Comparison of ENCODE assay signal across 22 cellular contexts in genomic region chr12:9050521-9051155, GRCh38.
DNase-seq lines count a peak whose midpoint lies in the region; ATAC-seq, FAIRE-seq and TF ChIP-seq lines count a peak whose summit lies in the region.
"Had no signal": no experiment of that assay in that cellular context is flagged by ENCODE, and none has a peak within 500 bp of the region (broad histone marks: within the 10 kb centered on the region; RNA-seq: fewer than 3 reads in every experiment).

No MANE protein-coding gene starts in this region.

- no peak for FAIRE-seq in HepG2 (lab: Jason Lieb, UNC)
- FAIRE-seq: GM12878, H54 had no signal

- TF ChIP-seq POLR2A in HepG2 (IDR thresholded peaks at IDR 0.05; ENCODE audit: insufficient read depth in 1 of 2, low read depth in 2 of 2, low read length in 2 of 2): no peak

- no peaks in the 10 kb centered on the region for H3K9me3 ChIP-seq in right cardiac atrium (ENCODE audit: control insufficient read depth, low read length)
- H3K9me3 ChIP-seq in HepG2 (ENCODE audit: low read length): no peaks in the 10 kb centered on the region
- H3K9me3 ChIP-seq: SJSA1 had no signal

- no peak for TF ChIP-seq CTCF in HepG2 (CRISPR knock-in tag; IDR thresholded peaks at IDR 0.05)

- TF ChIP-seq EP300 in HepG2 (IDR thresholded peaks at IDR 0.05; ENCODE audit: low read depth in 2 of 2, low read length in 2 of 2) (no peak), HepG2 (CRISPR knock-in tag; IDR thresholded peaks at IDR 0.05; ENCODE audit: borderline replicate concordance) (no peak)

- H3K4me3 ChIP-seq in right cardiac atrium (ENCODE audit: low read length) (no peak overlapping the region), HepG2 (replicated peaks in 1 of 3; ENCODE audit: insufficient read depth in 1 of 3, low read depth in 2 of 3, low read length in 3 of 3) (no peak overlapping the region)
- H3K4me3 ChIP-seq: GM12878, SJSA1 had no signal

- H3K4me1 ChIP-seq in right cardiac atrium (ENCODE audit: control insufficient read depth, insufficient read depth, low read length): no peaks in the 10 kb centered on the region
- H3K4me1 ChIP-seq in HepG2 (ENCODE audit: insufficient read depth, low read length): no peaks in the 10 kb centered on the region
- H3K4me1 ChIP-seq: SJSA1 had no signal

- no TSS peak for BruUV-seq in HepG2 (replicated peaks; lab: Mats Ljungman, UMichigan)

- CTCF ChIA-PET in HepG2 (lab: Yijun Ruan, JAX; ENCODE audit: low intra/inter-chr PET ratio, low total read pairs): interaction anchor here (2.9 kb wide), 1 partner anchor 368 kb away, joined by 15 read pairs; no protein-coding TSS in a partner anchor

- no peaks in the 10 kb centered on the region for H3K36me3 ChIP-seq in HepG2 (replicated peaks in 1 of 2; ENCODE audit: control insufficient read depth in 1 of 2, insufficient read depth in 2 of 2, low read length in 2 of 2)
- H3K36me3 ChIP-seq: SJSA1 had no signal

- no peak for TF ChIP-seq RAD21 in HepG2 (CRISPR knock-in tag; IDR thresholded peaks at IDR 0.05)

- no peak overlapping the region for H3K4me2 ChIP-seq in HepG2 (ENCODE audit: low read depth, low read length)

- H3K9ac ChIP-seq in HepG2 (ENCODE audit: insufficient read depth, low read depth, low read length): no peak overlapping the region

- ATAC-seq in right cardiac atrium: peak; percentile 21 to 36
- peak; percentile 27 for ATAC-seq in HepG2
- peak; percentile 10 for ATAC-seq in sciatic nerve
- ATAC-seq: GM12878 had no signal

- H3K27me3 ChIP-seq in right cardiac atrium (ENCODE audit: control insufficient read depth, insufficient read depth) (no peaks in the 10 kb centered on the region), HepG2 (ENCODE audit: control insufficient read depth in 1 of 2, insufficient read depth in 2 of 2, low read length in 2 of 2) (peaks cover 0 to 16% of the 10 kb centered on the region in 2 experiments; a peak in 4 of 5 replicates)

- no peak overlapping the region for H2AFZ ChIP-seq in HepG2 (ENCODE audit: low read length)

- no peaks in the 10 kb centered on the region for H3K79me2 ChIP-seq in HepG2 (ENCODE audit: insufficient read depth, low read length)

- in situ Hi-C loops in HepG2 (cut with HindIII; ENCODE audit: extremely low pct_ligation_motif_present, low pct_unique_long_range_greater_than_20kb): no loop called here

- intact Hi-C loops in right cardiac atrium (cut with DNase I): no loop called here
- intact Hi-C loops in cardiac septum (cut with DNase I): no loop called here
- intact Hi-C loops in HepG2 (cut with micrococcal nuclease; ENCODE audit: unreplicated experiment): no loop called here
- intact Hi-C loops in sciatic nerve (cut with DNase I): no loop called here

- no peak for DNase-seq in right cardiac atrium
- no peak for DNase-seq in cardiac septum (ENCODE audit: low spot score)
- no peak for DNase-seq in HepG2 (ENCODE audit: low spot score)
- DNase-seq in sciatic nerve (ENCODE audit: low spot score): no peak
- DNase-seq in activated CD8-positive, alpha-beta memory T cell treated with anti-CD3 and anti-CD28 coated beads, Interleukin-2, amount 50 U/mL, for 48 hours: no peak
- no peak for DNase-seq in EL
- no peak for DNase-seq in AG08396 (ENCODE audit: low spot score)
- DNase-seq: 8988T, C1 segment of cervical spinal cord, COR-L47, GDM1, NCI-H1048, NCI-H1417, NCI-H1694, NCI-H2029 treated with DMSO at 0.1 percent for 48 hours, NCI-H2227 treated with DMSO at 0.1 percent for 48 hours, NCI-H526 treated with DMSO at 0.1 percent for 48 hours, Right ventricle myocardium superior, RPMI8226 had no signal

- no peaks in the 10 kb centered on the region for H4K20me1 ChIP-seq in HepG2 (ENCODE audit: insufficient read depth, low read length)

- POLR2A ChIA-PET in HepG2 (lab: Yijun Ruan, JAX): interaction anchor here (1.0 kb wide), 1 partner anchor 15 kb away, joined by 3 read pairs; no protein-coding TSS in a partner anchor

- 86% methylated on average over 15 of the region's 15 CpGs for WGBS in right cardiac atrium
- WGBS in HepG2 (ENCODE audit: low lambda C conversion rate): 47% methylated on average over 7 of the region's 15 CpGs

- H3K27ac ChIP-seq in right cardiac atrium (ENCODE audit: low read length) (no peak overlapping the region), HepG2 (ENCODE audit: extremely low read length, insufficient read depth, low read length) (no peak overlapping the region)
- H3K27ac ChIP-seq: SJSA1 had no signal

TF ChIP-seq in HepG2, 621 proteins besides CTCF, POLR2A, EP300 and RAD21:
- TF ChIP-seq FUBP1 (CRISPR knock-in tag; IDR thresholded peaks at IDR 0.05; ENCODE audit: borderline replicate concordance) (no peak), ADNP (CRISPR knock-in tag; IDR thresholded peaks at IDR 0.05) (no peak), ZNF740 (CRISPR knock-in tag; IDR thresholded peaks at IDR 0.05) (no peak)
